25 cellular contexts compared by ENCODE assay signal in the genomic region with DNA sequence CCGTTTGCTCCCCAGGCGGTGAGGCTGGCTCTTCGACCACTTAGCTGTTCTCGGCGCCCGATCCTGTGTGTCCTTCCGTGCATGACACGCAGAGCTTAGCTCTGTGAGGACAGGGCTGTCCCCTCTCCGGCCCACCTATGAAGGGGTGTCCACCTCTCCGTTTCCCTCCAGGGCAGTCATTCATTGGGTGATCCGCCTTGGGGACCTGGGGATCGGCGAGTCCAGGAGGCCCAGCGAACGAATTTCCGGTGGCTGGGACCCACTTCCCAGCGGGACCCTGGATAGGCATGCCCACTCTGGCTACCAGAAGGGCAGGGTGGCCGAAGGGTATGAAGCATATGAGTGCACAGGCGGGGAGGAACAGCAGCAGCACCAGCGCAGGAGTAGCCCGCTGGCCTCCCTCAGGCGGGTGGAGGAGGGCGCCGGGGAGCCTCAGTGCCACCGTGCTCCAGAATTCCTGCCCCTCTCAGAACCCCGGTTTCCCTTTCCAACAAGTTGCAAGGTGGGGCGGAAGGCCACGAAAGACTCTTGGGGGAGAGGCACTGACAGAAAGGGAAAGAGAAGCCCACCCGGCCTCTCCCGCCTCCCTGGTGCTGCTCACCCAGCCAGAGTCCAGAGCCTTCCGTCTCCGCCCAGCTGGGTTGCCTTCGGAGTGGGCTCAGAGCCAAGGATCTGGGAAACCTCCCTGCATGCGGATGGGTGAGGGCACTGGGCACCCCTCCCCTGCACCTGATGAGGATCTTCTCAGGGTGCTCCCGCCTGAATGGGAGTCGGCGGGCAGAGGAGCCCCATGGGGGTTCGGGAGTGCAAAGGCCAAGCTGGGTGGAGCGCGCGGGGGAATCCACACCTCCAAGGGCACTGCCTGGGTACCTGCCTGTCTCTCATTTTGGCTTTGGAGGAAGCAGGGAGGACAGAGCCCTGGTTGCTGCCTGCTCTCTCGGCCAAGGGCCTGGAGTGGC. TPM values are rescaled to one million over a fixed set of nuclear protein-coding genes. Genes with fewer than 3 reads are reported as not detected.
"Had no signal": no experiment of that assay in that cellular context is flagged by ENCODE, and none has a peak within 500 bp of the region (broad histone marks: within the 10 kb centered on the region; RNA-seq: fewer than 3 reads in every experiment).

No MANE protein-coding gene starts in this region.

- H3K4me3 Mint-ChIP-seq: activated CD8-positive, alpha-beta T cell treated with anti-CD3 and anti-CD28 coated beads, Interleukin-2, amount 10 ng/mL, durations not matched to agents 7 days and 5 days; activated naive CD8-positive, alpha-beta T cell; mesothelial cell of epicardium; natural killer cell had no signal

- DNase-seq: activated CD4-positive, alpha-beta T cell treated with anti-CD3 and anti-CD28 coated beads for 1 hour; activated CD4-positive, alpha-beta T cell treated with anti-CD3 and anti-CD28 coated beads, Interleukin-2, amount 50 U/mL, for 1 hour; activated CD8-positive, alpha-beta T cell treated with anti-CD3 and anti-CD28 coated beads, Interleukin-2, amount 10 ng/mL, durations not matched to agents 7 days and 5 days; activated gamma-delta T cell treated with Interleukin-2 at 50 U/mL for 16 hours; activated T-cell treated with anti-CD3 and anti-CD28 coated beads, Interleukin-2, amount 50 U/mL, for 1 hour; amniotic stem cell; colonic mucosa; dorsolateral prefrontal cortex; esophagus squamous epithelium; gastrocnemius medialis; head of caudate nucleus; islet precursor cell; natural killer cell; psoas muscle; right cardiac atrium; stimulated activated CD4-positive, alpha-beta T cell treated with anti-CD3 and anti-CD28 coated beads, Interleukin-4, amount 100 ng/mL, for 24 hours; stimulated activated naive CD8-positive, alpha-beta T cell treated with anti-CD3 and anti-CD28 coated beads, Interleukin-15, Interleukin-2, amounts not matched to agents 100 U/mL and 50 U/mL, for 24 hours; upper lobe of left lung; WERI-Rb-1 had no signal

- H3K27ac ChIP-seq: colonic mucosa, dorsolateral prefrontal cortex, esophagus squamous epithelium, gastrocnemius medialis, pancreas, psoas muscle, upper lobe of left lung, WERI-Rb-1 had no signal

- H3K27ac Mint-ChIP-seq: activated CD8-positive, alpha-beta T cell treated with anti-CD3 and anti-CD28 coated beads, Interleukin-2, amount 10 ng/mL, durations not matched to agents 7 days and 5 days; activated naive CD8-positive, alpha-beta T cell; mesothelial cell of epicardium; natural killer cell had no signal

- H3K36me3 ChIP-seq: colonic mucosa, esophagus squamous epithelium, gastrocnemius medialis, pancreas, upper lobe of left lung had no signal

- H3K4me1 ChIP-seq: colonic mucosa, gastrocnemius medialis, pancreas, psoas muscle had no signal

- H3K9me3 Mint-ChIP-seq: mesothelial cell of epicardium, natural killer cell had no signal

- H3K9me3 ChIP-seq: colonic mucosa, esophagus squamous epithelium, gastrocnemius medialis, pancreas, psoas muscle, upper lobe of left lung had no signal

- H3K36me3 Mint-ChIP-seq: activated naive CD8-positive, alpha-beta T cell; natural killer cell had no signal

- ATAC-seq: activated CD8-positive, alpha-beta T cell treated with anti-CD3 and anti-CD28 coated beads, Interleukin-2, amount 10 ng/mL, durations not matched to agents 7 days and 5 days; gastrocnemius medialis; natural killer cell; pancreas; psoas muscle; right cardiac atrium; stimulated activated naive CD8-positive, alpha-beta T cell treated with anti-CD3 and anti-CD28 coated beads, Interleukin-15, Interleukin-2, amounts not matched to agents 100 U/mL and 50 U/mL, for 24 hours had no signal

- H3K4me3 ChIP-seq: colonic mucosa, dorsolateral prefrontal cortex, esophagus squamous epithelium, gastrocnemius medialis, pancreas, psoas muscle, upper lobe of left lung had no signal

RNA-seq across cellular contexts. Expression of a gene that starts 8.6 kb away (rescaled TPM):
- total RNA-seq: activated CD8-positive, alpha-beta T cell treated with anti-CD3 and anti-CD28 coated beads, Interleukin-2, amount 10 ng/mL, durations not matched to agents 7 days and 5 days; bronchial epithelial cell; colonic mucosa; gastrocnemius medialis; lung microvascular endothelial cell; natural killer cell; pancreas; psoas muscle; right cardiac atrium; subcutaneous adipose tissue; upper lobe of left lung had no signal
- polyA plus RNA-seq: pancreas, psoas muscle, right cardiac atrium had no signal
